ENCODE assay signal across 8 cellular contexts in the genomic region with DNA sequence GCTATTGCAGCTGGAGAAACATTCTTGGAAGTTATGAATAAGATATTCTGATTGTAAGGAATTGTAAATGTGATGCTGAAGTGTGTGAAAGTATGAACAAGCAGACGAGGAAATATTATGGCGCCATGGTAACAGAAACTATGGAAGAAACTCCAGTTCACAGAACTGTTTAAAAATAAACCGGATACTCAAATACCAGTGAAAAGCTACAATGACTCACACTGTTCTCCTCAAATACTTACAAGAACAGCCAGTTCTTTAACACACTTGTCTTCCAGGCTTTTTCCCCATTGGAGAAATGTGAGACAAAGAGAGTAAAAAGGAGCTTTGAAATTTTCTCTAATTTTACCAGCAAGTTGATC.
DNase-seq lines count a peak whose midpoint lies in the region; ATAC-seq lines count a peak whose summit lies in the region.

No MANE protein-coding gene starts in this region.

- CTCF ChIA-PET in activated CD8-positive, alpha-beta T cell treated with anti-CD3 and anti-CD28 coated beads, Interleukin-2, amount 10 ng/mL, durations not matched to agents 7 days and 5 days (lab: Charles Lee), result interaction anchor here (1.2 to 1.5 kb wide), 4 partner anchors 13 to 31 kb away, joined by 3 to 5 read pairs (median 3); no protein-coding TSS in a partner anchor

- no peak overlapping the region for H3K27ac Mint-ChIP-seq in activated CD8-positive, alpha-beta T cell treated with anti-CD3 and anti-CD28 coated beads, Interleukin-2, amount 10 ng/mL, durations not matched to agents 7 days and 5 days

- no peaks in the 10 kb centered on the region for H3K27me3 Mint-ChIP-seq in activated CD8-positive, alpha-beta T cell treated with anti-CD3 and anti-CD28 coated beads, Interleukin-2, amount 10 ng/mL, durations not matched to agents 7 days and 5 days (ENCODE audit: low read depth)

- DNase-seq in NOMO-1 treated with DMSO at 0.1 percent for 48 hours (lab: John Stamatoyannopoulos, UW; ENCODE audit: unreplicated experiment) (peak; percentile 36), NOMO-1 treated with dmso at 0.1 percent for 144 hours (lab: John Stamatoyannopoulos, UW; ENCODE audit: unreplicated experiment) (no peak), glomerular endothelial cell (ENCODE audit: extremely low read depth, low read depth, low spot score) (peak; percentile 96), sciatic nerve (ENCODE audit: low spot score) (no peak), NCI-H2081 (lab: John Stamatoyannopoulos, UW) (no peak), NCI-H128 (lab: John Stamatoyannopoulos, UW; ENCODE audit: unreplicated experiment) (no peak), posterior cingulate gyrus (no peak)
- no peak for DNase-seq in activated CD8-positive, alpha-beta T cell treated with anti-CD3 and anti-CD28 coated beads, Interleukin-2, amount 10 ng/mL, durations not matched to agents 7 days and 5 days

- intact Hi-C loops in sciatic nerve (cut with DNase I), result no loop called here
- intact Hi-C loops in posterior cingulate gyrus (cut with DNase I), result loop anchor here (5.0 kb wide), 1 partner anchor 69 kb away; no protein-coding TSS in a partner anchor

- POLR2A ChIA-PET in activated CD8-positive, alpha-beta T cell treated with anti-CD3 and anti-CD28 coated beads, Interleukin-2, amount 10 ng/mL, durations not matched to agents 7 days and 5 days (lab: Charles Lee), result no interaction called here

- ATAC-seq in activated CD8-positive, alpha-beta T cell treated with anti-CD3 and anti-CD28 coated beads, Interleukin-2, amount 10 ng/mL, durations not matched to agents 7 days and 5 days, result peak; percentile 35
- peak; percentile 73 for ATAC-seq in sciatic nerve

- peaks cover 45% of the 10 kb centered on the region for H3K4me1 Mint-ChIP-seq in activated CD8-positive, alpha-beta T cell treated with anti-CD3 and anti-CD28 coated beads, Interleukin-2, amount 10 ng/mL, durations not matched to agents 7 days and 5 days (ENCODE audit: low read depth)

- no peaks in the 10 kb centered on the region for H3K9me3 Mint-ChIP-seq in activated CD8-positive, alpha-beta T cell treated with anti-CD3 and anti-CD28 coated beads, Interleukin-2, amount 10 ng/mL, durations not matched to agents 7 days and 5 days (ENCODE audit: insufficient read depth)

- no peak overlapping the region for H3K4me3 Mint-ChIP-seq in activated CD8-positive, alpha-beta T cell treated with anti-CD3 and anti-CD28 coated beads, Interleukin-2, amount 10 ng/mL, durations not matched to agents 7 days and 5 days

- peaks cover 2% of the 10 kb centered on the region for H3K36me3 Mint-ChIP-seq in activated CD8-positive, alpha-beta T cell treated with anti-CD3 and anti-CD28 coated beads, Interleukin-2, amount 10 ng/mL, durations not matched to agents 7 days and 5 days (ENCODE audit: low read depth)

Comparison
In these comparisons a context has a peak if more than half of its experiments do, and no peak if none do; other contexts are left out.
1. DNase-seq: peak in NOMO-1 treated with DMSO at 0.1 percent for 48 hours (single experiment) and glomerular endothelial cell (single experiment); none in NOMO-1 treated with dmso at 0.1 percent for 144 hours (single experiment), activated CD8-positive, alpha-beta T cell treated with anti-CD3 and anti-CD28 coated beads, Interleukin-2, amount 10 ng/mL, durations not matched to agents 7 days and 5 days (single experiment), sciatic nerve (single experiment), NCI-H2081 (0 of 2), NCI-H128 (single experiment) and posterior cingulate gyrus (0 of 10).